36 cellular contexts compared by ENCODE assay signal in the genomic region with DNA sequence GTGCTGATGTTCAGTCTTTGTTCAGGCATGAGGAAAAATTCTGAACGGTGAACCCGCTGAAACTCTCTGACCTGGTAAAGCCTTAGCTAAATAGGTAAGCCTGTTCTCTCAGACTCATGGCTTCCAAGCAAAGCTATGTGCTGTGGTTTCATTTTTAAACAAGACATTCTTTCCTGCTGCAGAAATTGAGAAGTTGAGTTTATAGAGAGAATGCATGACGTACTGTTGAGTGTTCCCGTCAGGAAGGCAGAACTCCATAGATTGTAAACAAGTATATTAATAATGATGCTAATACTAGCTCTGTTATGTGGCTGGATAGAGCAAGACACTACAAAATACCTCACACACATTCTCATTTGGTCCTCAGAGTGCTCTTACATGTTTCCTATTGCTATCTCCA.
"Had no signal": no experiment of that assay in that cellular context is flagged by ENCODE, and none has a peak within 500 bp of the region (broad histone marks: within the 10 kb centered on the region; RNA-seq: fewer than 3 reads in every experiment).

No MANE protein-coding gene starts in this region.

- H3K4me1 Mint-ChIP-seq: activated B cell treated with CpG ODN at 0.5 μM for 24 hours; activated CD4-positive, alpha-beta T cell treated with anti-CD3 and anti-CD28 coated beads for 36 hours; activated CD4-positive, alpha-beta T cell treated with anti-CD3 and anti-CD28 coated beads, Interleukin-2, amount 10 ng/mL, durations not matched to agents 7 days and 5 days; activated naive CD4-positive, alpha-beta T cell treated with anti-CD3 and anti-CD28 coated beads, Interleukin-2, amount 50 U/mL, for 24 hours; activated naive CD8-positive, alpha-beta T cell treated with anti-CD3 and anti-CD28 coated beads for 36 hours; activated naive CD8-positive, alpha-beta T cell treated with anti-CD3 and anti-CD28 coated beads, Interleukin-2, amount 50 U/mL, for 24 hours; brain; T-helper 17 cell had no signal

- H3K4me1 ChIP-seq: adrenal gland, breast epithelium, foreskin keratinocyte, gastrocnemius medialis had no signal

- H3K4me3 ChIP-seq: adrenal gland, breast epithelium, cardiac muscle cell, coronary artery, dorsolateral prefrontal cortex, esophagus muscularis mucosa, gastrocnemius medialis had no signal

- ATAC-seq: activated CD4-positive, alpha-beta T cell treated with anti-CD3 and anti-CD28 coated beads for 36 hours; activated CD4-positive, CD25-positive, alpha-beta regulatory T cell treated with anti-CD3 and anti-CD28 coated beads, Interleukin-2, amount 50 U/mL, for 24 hours; activated CD8-positive, alpha-beta T cell treated with anti-CD3 and anti-CD28 coated beads for 36 hours; activated naive CD8-positive, alpha-beta T cell treated with anti-CD3 and anti-CD28 coated beads, Interleukin-2, amount 50 U/mL, for 24 hours; activated T-cell treated with anti-CD3 and anti-CD28 coated beads, Interleukin-2, amount 50 U/mL, for 4 hours; effector memory CD8-positive, alpha-beta T cell; foreskin keratinocyte; gastrocnemius medialis; T-helper 17 cell had no signal

- DNase-seq: activated B cell treated with CpG ODN at 0.5 μM for 24 hours; activated CD4-positive, alpha-beta T cell treated with anti-CD3 and anti-CD28 coated beads for 36 hours; activated CD4-positive, alpha-beta T cell treated with anti-CD3 and anti-CD28 coated beads, Interleukin-2, amount 10 ng/mL, durations not matched to agents 7 days and 5 days; activated CD4-positive, alpha-beta T cell treated with anti-CD3 and anti-CD28 coated beads, Interleukin-2, amount 50 U/mL, for 4 hours; activated CD8-positive, alpha-beta memory T cell treated with anti-CD3 and anti-CD28 coated beads for 24 hours; activated CD8-positive, alpha-beta T cell treated with anti-CD3 and anti-CD28 coated beads for 36 hours; activated effector memory CD4-positive, alpha-beta T cell treated with anti-CD3 and anti-CD28 coated beads, Interleukin-2, amount 50 U/mL, for 16 hours; activated naive CD4-positive, alpha-beta T cell treated with anti-CD3 and anti-CD28 coated beads for 36 hours; activated naive CD8-positive, alpha-beta T cell treated with anti-CD3 and anti-CD28 coated beads for 36 hours; activated naive CD8-positive, alpha-beta T cell treated with anti-CD3 and anti-CD28 coated beads, Interleukin-2, amount 50 U/mL, for 24 hours; activated T-cell treated with anti-CD3 and anti-CD28 coated beads, Interleukin-2, amount 50 U/mL, for 4 hours; adrenal gland; amygdala; aorta; central memory CD4-positive, alpha-beta T cell; cerebellar nuclear complex; dorsolateral prefrontal cortex; effector memory CD8-positive, alpha-beta T cell; erythroblast; foreskin keratinocyte; gastrocnemius medialis; glutamatergic neuron; T-helper 1 cell; T-helper 17 cell; T1000; WERI-Rb-1 had no signal

- H3K9me3 Mint-ChIP-seq: activated B cell treated with CpG ODN at 0.5 μM for 24 hours; activated CD4-positive, alpha-beta T cell treated with anti-CD3 and anti-CD28 coated beads, Interleukin-2, amount 10 ng/mL, durations not matched to agents 7 days and 5 days; activated CD8-positive, alpha-beta T cell treated with anti-CD3 and anti-CD28 coated beads for 36 hours; activated naive CD4-positive, alpha-beta T cell treated with anti-CD3 and anti-CD28 coated beads for 36 hours; activated naive CD4-positive, alpha-beta T cell treated with anti-CD3 and anti-CD28 coated beads, Interleukin-2, amount 50 U/mL, for 24 hours; activated naive CD8-positive, alpha-beta T cell treated with anti-CD3 and anti-CD28 coated beads for 36 hours; activated naive CD8-positive, alpha-beta T cell treated with anti-CD3 and anti-CD28 coated beads, Interleukin-2, amount 50 U/mL, for 24 hours; activated T-cell treated with anti-CD3 and anti-CD28 coated beads, Interleukin-2, amount 50 U/mL, for 4 hours; activated T-helper 2 cell treated with anti-CD3 and anti-CD28 coated beads, Interferon-gamma antibody, Interleukin-2, Interleukin-4, amounts not matched to agents 10 μg/mL and 5 μg/mL and 100 μg/mL, durations not matched to agents 14 hours and 24 hours and 36 hours; brain; effector memory CD8-positive, alpha-beta T cell; T-helper 2 cell treated with Interferon-gamma antibody and Interleukin-4, amounts not matched to agents 5 μg/mL and 100 μg/mL, for 36 hours had no signal

- H3K36me3 Mint-ChIP-seq: activated naive CD4-positive, alpha-beta T cell treated with anti-CD3 and anti-CD28 coated beads, Interleukin-2, amount 50 U/mL, for 24 hours; activated naive CD8-positive, alpha-beta T cell treated with anti-CD3 and anti-CD28 coated beads for 36 hours; brain had no signal

- H3K36me3 ChIP-seq: adrenal gland, breast epithelium, cardiac muscle cell, esophagus muscularis mucosa, gastrocnemius medialis, WERI-Rb-1 had no signal

- H3K9me3 ChIP-seq: adrenal gland, breast epithelium, esophagus muscularis mucosa, gastrocnemius medialis had no signal

- H3K27ac ChIP-seq: adrenal gland, breast epithelium, cardiac muscle cell, coronary artery, dorsolateral prefrontal cortex, esophagus muscularis mucosa, foreskin keratinocyte, gastrocnemius medialis, WERI-Rb-1 had no signal

- H3K27ac Mint-ChIP-seq: activated B cell treated with CpG ODN at 0.5 μM for 24 hours; activated CD4-positive, alpha-beta T cell treated with anti-CD3 and anti-CD28 coated beads for 36 hours; activated CD4-positive, alpha-beta T cell treated with anti-CD3 and anti-CD28 coated beads, Interleukin-2, amount 10 ng/mL, durations not matched to agents 7 days and 5 days; activated CD8-positive, alpha-beta T cell treated with anti-CD3 and anti-CD28 coated beads for 36 hours; activated naive CD4-positive, alpha-beta T cell treated with anti-CD3 and anti-CD28 coated beads for 36 hours; activated naive CD4-positive, alpha-beta T cell treated with anti-CD3 and anti-CD28 coated beads, Interleukin-2, amount 50 U/mL, for 24 hours; activated naive CD8-positive, alpha-beta T cell treated with anti-CD3 and anti-CD28 coated beads for 36 hours; activated naive CD8-positive, alpha-beta T cell treated with anti-CD3 and anti-CD28 coated beads, Interleukin-2, amount 50 U/mL, for 24 hours; activated T-helper 2 cell treated with anti-CD3 and anti-CD28 coated beads, Interferon-gamma antibody, Interleukin-2, Interleukin-4, amounts not matched to agents 10 μg/mL and 5 μg/mL and 100 μg/mL, durations not matched to agents 14 hours and 24 hours and 36 hours; brain; dendritic cell treated with granulocyte-macrophage colony-stimulating factor and Interleukin-4, amounts not matched to agents 40 ng/mL and 50 ng/mL, for 4 days; effector memory CD8-positive, alpha-beta T cell; T-helper 17 cell; T-helper 2 cell treated with Interferon-gamma antibody and Interleukin-4, amounts not matched to agents 5 μg/mL and 100 μg/mL, for 36 hours had no signal

- H3K27me3 Mint-ChIP-seq: activated B cell treated with CpG ODN at 0.5 μM for 24 hours; brain; dendritic cell treated with granulocyte-macrophage colony-stimulating factor and Interleukin-4, amounts not matched to agents 40 ng/mL and 50 ng/mL, for 4 days had no signal

- H3K4me3 Mint-ChIP-seq: activated B cell treated with CpG ODN at 0.5 μM for 24 hours; activated CD4-positive, alpha-beta T cell treated with anti-CD3 and anti-CD28 coated beads for 36 hours; activated CD4-positive, alpha-beta T cell treated with anti-CD3 and anti-CD28 coated beads, Interleukin-2, amount 10 ng/mL, durations not matched to agents 7 days and 5 days; activated CD8-positive, alpha-beta T cell treated with anti-CD3 and anti-CD28 coated beads for 36 hours; activated naive CD4-positive, alpha-beta T cell treated with anti-CD3 and anti-CD28 coated beads for 36 hours; activated naive CD4-positive, alpha-beta T cell treated with anti-CD3 and anti-CD28 coated beads, Interleukin-2, amount 50 U/mL, for 24 hours; activated naive CD8-positive, alpha-beta T cell treated with anti-CD3 and anti-CD28 coated beads for 36 hours; activated naive CD8-positive, alpha-beta T cell treated with anti-CD3 and anti-CD28 coated beads, Interleukin-2, amount 50 U/mL, for 24 hours; activated T-cell treated with anti-CD3 and anti-CD28 coated beads, Interleukin-2, amount 50 U/mL, for 4 hours; brain; dendritic cell treated with granulocyte-macrophage colony-stimulating factor and Interleukin-4, amounts not matched to agents 40 ng/mL and 50 ng/mL, for 4 days; effector memory CD8-positive, alpha-beta T cell; T-helper 17 cell; T-helper 2 cell treated with Interferon-gamma antibody and Interleukin-4, amounts not matched to agents 5 μg/mL and 100 μg/mL, for 36 hours had no signal

- H3K27me3 ChIP-seq: breast epithelium, cardiac muscle cell, esophagus muscularis mucosa had no signal
